8 cellular contexts compared by ENCODE assay signal in the genomic region with DNA sequence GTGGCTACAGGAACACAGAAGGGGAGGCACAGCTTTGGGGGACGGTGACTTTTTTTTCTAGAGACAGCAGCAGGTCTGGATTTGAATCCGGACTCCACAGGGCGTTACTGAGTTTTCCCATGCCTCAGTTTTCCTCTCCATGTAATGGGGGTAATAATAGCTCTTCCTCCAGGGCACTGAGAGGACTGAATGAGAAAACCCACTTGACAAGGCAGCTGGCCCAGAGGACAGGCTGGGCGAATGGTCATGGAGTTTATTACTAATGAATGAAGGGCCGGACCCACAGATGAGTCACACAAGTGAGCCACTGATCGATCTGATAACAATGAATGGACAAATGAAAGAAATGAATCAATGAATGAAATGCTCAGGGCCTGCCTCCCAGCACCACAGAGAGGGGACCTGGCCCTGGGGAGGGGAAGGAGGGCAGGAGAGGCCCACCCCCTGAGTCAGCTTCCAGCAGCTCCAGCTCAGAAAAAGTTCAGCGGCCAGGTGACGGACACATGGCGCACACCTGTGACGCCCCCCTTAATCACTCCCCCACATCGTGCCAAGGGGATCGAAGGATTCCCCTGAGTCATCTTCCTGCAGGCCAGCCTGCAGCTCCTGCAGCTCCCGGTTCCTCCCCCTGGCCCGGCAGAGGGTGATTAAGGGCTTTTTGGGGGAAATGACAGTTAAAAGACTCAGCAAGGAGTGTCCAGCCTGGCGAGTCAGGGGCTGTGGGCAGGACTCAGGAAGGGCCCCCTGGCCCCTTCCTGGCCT.
A peak's percentile ranks its signal among the peaks of the same experiment; 100 is the strongest.
DNase-seq lines count a peak whose midpoint lies in the region; ATAC-seq lines count a peak whose summit lies in the region.

No MANE protein-coding gene starts in this region.

- ATAC-seq in GM21529 (IDR thresholded peaks at IDR 0.05; ENCODE audit: unreplicated experiment) = no peak

- DNase-seq in AML-193 (lab: John Stamatoyannopoulos, UW) (peak; percentile 66 to 73), HPDE6-E6E7 (ENCODE audit: extremely low spot score) (peak; percentile 81), UCSD-AML1 (lab: John Stamatoyannopoulos, UW; ENCODE audit: unreplicated experiment) (peak; percentile 76), inferior parietal cortex (ENCODE audit: extremely low spot score) (peak; percentile 4), NCI-H2081 (lab: John Stamatoyannopoulos, UW) (no peak)
- DNase-seq in effector CD4-positive, alpha-beta T cell = no peak
- DNase-seq in effector CD8-positive, alpha-beta T cell (lab: John Stamatoyannopoulos, UW) = no peak

Comparison
In these comparisons a context has a peak if more than half of its experiments do, and no peak if none do; other contexts are left out.
1. DNase-seq: peak in AML-193 (2 of 2), HPDE6-E6E7 (single experiment), UCSD-AML1 (single experiment) and inferior parietal cortex (single experiment); none in NCI-H2081 (0 of 2), effector CD4-positive, alpha-beta T cell (single experiment) and effector CD8-positive, alpha-beta T cell (single experiment).